ENCODE assay signal across 11 cellular contexts in the genomic region with DNA sequence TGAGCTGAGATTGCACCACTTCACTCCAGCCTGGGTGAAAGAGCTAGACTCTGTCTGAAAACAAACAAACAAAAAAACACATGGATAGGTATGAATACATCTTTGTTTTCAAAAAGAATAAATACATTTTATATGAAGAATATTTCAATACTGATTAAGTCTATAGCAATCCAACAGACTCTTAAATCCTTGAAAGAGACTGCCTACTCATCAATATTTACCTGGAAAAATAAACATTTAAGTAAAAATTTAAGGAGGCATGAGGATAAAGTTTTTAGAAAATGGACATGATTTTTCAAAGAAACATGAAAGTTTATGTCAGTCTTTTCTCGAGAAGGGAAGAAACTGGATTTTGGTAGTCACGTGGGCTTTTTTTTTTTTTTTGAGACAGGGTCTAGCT.
"Had no signal": no experiment of that assay in that cellular context is flagged by ENCODE, and none has a peak within 500 bp of the region (broad histone marks: within the 10 kb centered on the region; RNA-seq: fewer than 3 reads in every experiment).

No MANE protein-coding gene starts in this region.

- H2AFZ ChIP-seq: GM23248, GM23338 had no signal

- H3K9ac ChIP-seq: GM23248 had no signal

- H3K9me3 Mint-ChIP-seq: GM23338, H9, HFFc6 had no signal

- DNase-seq: GM23248, GOT3, H7, H9, HCEC 1CT, HFFc6 had no signal

- FAIRE-seq: H1, H54 had no signal

- H3K4me3 ChIP-seq: GM23248, GM23338, HAP-1 had no signal

- H3K4me3 Mint-ChIP-seq: GM23338, H9, HFFc6 had no signal

- H3K27ac Mint-ChIP-seq: GM23338, H9, HFFc6 had no signal

- H3K4me2 ChIP-seq: GM23338 had no signal

- H3K27ac ChIP-seq: GM23248 had no signal

- ATAC-seq: GM23338, HCT116 had no signal

- H3K9me3 ChIP-seq: HAP-1 had no signal
